Comparison of ENCODE assay signal across 19 cellular contexts in the genomic region with DNA sequence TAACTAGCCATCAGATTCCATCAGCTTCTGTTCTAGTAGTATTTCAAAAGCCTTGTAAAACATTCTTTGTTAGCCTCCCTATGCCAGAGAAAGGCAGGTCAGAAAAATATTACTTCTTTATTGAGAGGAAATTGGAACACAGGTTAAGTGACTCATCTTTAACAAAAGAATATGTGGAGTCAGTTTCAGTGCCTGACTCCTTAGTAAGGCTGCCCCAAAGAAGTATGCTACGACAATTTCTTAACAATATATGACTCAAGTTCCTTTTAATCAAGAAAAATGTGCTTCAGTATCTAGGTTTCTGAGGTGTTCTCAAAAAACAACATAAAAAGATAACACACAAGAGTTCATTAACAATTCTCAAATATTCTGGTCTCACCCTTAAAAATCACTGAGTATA.
A peak's percentile ranks its signal among the peaks of the same experiment; 100 is the strongest.
DNase-seq lines count a peak whose midpoint lies in the region; ATAC-seq, FAIRE-seq and TF ChIP-seq lines count a peak whose summit lies in the region.
"Had no signal": no experiment of that assay in that cellular context is flagged by ENCODE, and none has a peak within 500 bp of the region (broad histone marks: within the 10 kb centered on the region; RNA-seq: fewer than 3 reads in every experiment).

No MANE protein-coding gene starts in this region.

- ATAC-seq in RWPE2 (ENCODE audit: low read depth) = peak; percentile 62
- ATAC-seq in HG02759 (IDR thresholded peaks at IDR 0.05; ENCODE audit: unreplicated experiment) = no peak
- ATAC-seq: Right ventricle myocardium inferior had no signal

- dilution Hi-C loops in endothelial cell of umbilical vein (cut with MboI; ENCODE audit: extremely low pct_ligation_motif_present, low sequenced_read_pairs) = no loop called here

- H3K4me3 ChIP-seq in GM23248 (no peak overlapping the region), RWPE2 (ENCODE audit: severe bottlenecking) (no peak overlapping the region), endothelial cell of umbilical vein (replicated peaks in 1 of 3; ENCODE audit: insufficient read depth in 1 of 3, low read depth in 1 of 3, low read length in 3 of 3) (no peak overlapping the region)
- H3K4me3 ChIP-seq: SJSA1 had no signal

- H3F3A ChIP-seq in GM23248 (ENCODE audit: insufficient read depth) = no peaks in the 10 kb centered on the region

- POLR2A ChIA-PET in endothelial cell of umbilical vein (lab: Charles Lee) = no interaction called here

- no peak for TF ChIP-seq POLR2A in endothelial cell of umbilical vein (IDR thresholded peaks at IDR 0.05; ENCODE audit: low read depth, low read length)

- H3K27me3 ChIP-seq in GM23248 (replicated peaks; ENCODE audit: insufficient read depth) (no peaks in the 10 kb centered on the region), RWPE2 (ENCODE audit: insufficient read depth, poor library complexity, severe bottlenecking) (no peaks in the 10 kb centered on the region), endothelial cell of umbilical vein (ENCODE audit: control insufficient read depth in 2 of 2, insufficient read depth in 2 of 2, low read length in 2 of 2) (no peaks in the 10 kb centered on the region)
- H3K27me3 ChIP-seq: BE2C, SJSA1 had no signal

- CTCF ChIA-PET in endothelial cell of umbilical vein (lab: Charles Lee) = interaction anchor here (1.3 kb wide), 1 partner anchor 11 kb away, joined by 4 read pairs; no protein-coding TSS in a partner anchor

- H3K9me3 ChIP-seq in GM23248 (ENCODE audit: low read depth) = no peaks in the 10 kb centered on the region
- no peaks in the 10 kb centered on the region for H3K9me3 ChIP-seq in RWPE2 (ENCODE audit: severe bottlenecking)
- H3K9me3 ChIP-seq in endothelial cell of umbilical vein (replicated peaks; ENCODE audit: control insufficient read depth, insufficient read depth, low read length) = no peaks in the 10 kb centered on the region
- H3K9me3 ChIP-seq: BE2C, SJSA1 had no signal

- no peaks in the 10 kb centered on the region for H3K9me2 ChIP-seq in GM23248 (ENCODE audit: insufficient read depth)

- no peak overlapping the region for H2AFZ ChIP-seq in GM23248
- H2AFZ ChIP-seq in endothelial cell of umbilical vein (ENCODE audit: low read depth, low read length) = no peak overlapping the region

- 0 out of 2 replicates have a peak, but pooled peaks cover 4% of the 10 kb centered on the region for H3K4me1 ChIP-seq in GM23248 (ENCODE audit: insufficient read depth)
- peaks cover 5% of the 10 kb centered on the region for H3K4me1 ChIP-seq in RWPE2 (ENCODE audit: insufficient read depth, poor library complexity, severe bottlenecking)
- H3K4me1 ChIP-seq in endothelial cell of umbilical vein (ENCODE audit: control insufficient read depth, extremely low read depth, insufficient read depth, low read length) = peaks cover 3% of the 10 kb centered on the region
- H3K4me1 ChIP-seq: BE2C, SJSA1 had no signal

- H3K4me2 ChIP-seq in GM23248 (ENCODE audit: unreplicated experiment) = no peak overlapping the region
- H3K4me2 ChIP-seq in endothelial cell of umbilical vein (ENCODE audit: insufficient read depth, low read length) = no peak overlapping the region

- no peak for FAIRE-seq in endothelial cell of umbilical vein (lab: Jason Lieb, UNC)
- FAIRE-seq: H54 had no signal

- 61 to 79% methylated on average over 1 of the region's 1 CpG for WGBS in GM23248 (ENCODE audit: low coverage in 1 of 2, low lambda C conversion rate in 2 of 2, missing lambda C conversion rate in 2 of 2), 2 experiments

- in situ Hi-C loops in GM23248 (cut with MboI) = no loop called here

- H3K9me1 ChIP-seq in endothelial cell of umbilical vein (replicated peaks; ENCODE audit: control insufficient read depth, extremely low read depth, insufficient read depth, low read length) = no peaks in the 10 kb centered on the region

- H4K20me1 ChIP-seq in GM23248 (ENCODE audit: insufficient read depth) (no peaks in the 10 kb centered on the region), endothelial cell of umbilical vein (replicated peaks; ENCODE audit: control insufficient read depth, extremely low read depth, insufficient read depth, low read length) (no peaks in the 10 kb centered on the region)

- DNase-seq in GM23248 (peak; percentile 8), RWPE2 (ENCODE audit: low spot score) (no peak), endothelial cell of umbilical vein (ENCODE audit: low read depth, low spot score) (no peak), kidney tubule cell (ENCODE audit: low spot score) (peak; percentile 1), NCI-H1694 treated with DMSO at 0.1 percent for 48 hours (lab: John Stamatoyannopoulos, UW) (no peak), NCI-H82 treated with DMSO at 0.1 percent for 48 hours (lab: John Stamatoyannopoulos, UW; ENCODE audit: unreplicated experiment) (no peak)
- DNase-seq: BE2C, DMS79, KBM-7, NCI-H1092, NCI-H1436 treated with DMSO at 0.1 percent for 48 hours, NCI-H2029, NCI-H2227 treated with DMSO at 0.1 percent for 48 hours, NCI-H510A treated with DMSO at 0.1 percent for 48 hours, NCI-H748 treated with DMSO at 0.1 percent for 48 hours had no signal

- BruUV-seq in endothelial cell of umbilical vein (replicated peaks; lab: Mats Ljungman, UMichigan) = no TSS peak

- intact Hi-C loops in endothelial cell of umbilical vein (cut with micrococcal nuclease) = no loop called here

- peaks cover 40% of the 10 kb centered on the region for H3K36me3 ChIP-seq in GM23248 (ENCODE audit: low read depth)
- H3K36me3 ChIP-seq in RWPE2 (ENCODE audit: low read depth) = peaks cover 61% of the 10 kb centered on the region
- H3K36me3 ChIP-seq in endothelial cell of umbilical vein (ENCODE audit: control insufficient read depth in 2 of 2, extremely low read depth in 1 of 2, insufficient read depth in 2 of 2, low read length in 2 of 2) = peaks cover 0 to 13% of the 10 kb centered on the region in 2 experiments

- H3K9ac ChIP-seq in GM23248 (no peak overlapping the region), endothelial cell of umbilical vein (replicated peaks; ENCODE audit: extremely low read depth, insufficient read depth, low read length) (no peak overlapping the region)

- TF ChIP-seq CTCF in RWPE2 (IDR thresholded peaks at IDR 0.05; ENCODE audit: poor library complexity, severe bottlenecking) = no peak
- TF ChIP-seq CTCF in endothelial cell of umbilical vein (IDR thresholded peaks at IDR 0.05; ENCODE audit: extremely low read depth in 1 of 2, insufficient read depth in 1 of 2, low read depth in 1 of 2, low read length in 2 of 2) = no peak

- no peak overlapping the region for H3K27ac ChIP-seq in GM23248
- H3K27ac ChIP-seq in RWPE2 (ENCODE audit: poor library complexity, severe bottlenecking) = peak overlapping the region; percentile 3
- no peak overlapping the region for H3K27ac ChIP-seq in endothelial cell of umbilical vein (ENCODE audit: insufficient read depth, low read depth, low read length)
- H3K27ac ChIP-seq: SJSA1 had no signal

- H3K79me2 ChIP-seq in GM23248 (ENCODE audit: insufficient read depth) = no peaks in the 10 kb centered on the region
- H3K79me2 ChIP-seq in endothelial cell of umbilical vein (ENCODE audit: control insufficient read depth, insufficient read depth, low read length) = no peaks in the 10 kb centered on the region

TF ChIP-seq in endothelial cell of umbilical vein, 7 proteins besides CTCF, POLR2A, EP300 and RAD21:
- TF ChIP-seq JUN (IDR thresholded peaks at IDR 0.05; ENCODE audit: borderline replicate concordance, insufficient read depth, insufficient read length, low read depth) = no peak
- TF ChIP-seq MYC (IDR thresholded peaks at IDR 0.05; ENCODE audit: low read depth, low read length) = no peak
- no peak for TF ChIP-seq EZH2 (IDR thresholded peaks at IDR 0.05; ENCODE audit: borderline replicate concordance, low read depth, low read length, severe bottlenecking)
- TF ChIP-seq GATA2 (IDR thresholded peaks at IDR 0.05; ENCODE audit: insufficient read depth, insufficient read length, low read depth, low read length) = no peak
- peak; percentile 18 for TF ChIP-seq FOS (IDR thresholded peaks at IDR 0.05; ENCODE audit: borderline replicate concordance, insufficient read depth, low read length)
- TF ChIP-seq, protein P1, sequence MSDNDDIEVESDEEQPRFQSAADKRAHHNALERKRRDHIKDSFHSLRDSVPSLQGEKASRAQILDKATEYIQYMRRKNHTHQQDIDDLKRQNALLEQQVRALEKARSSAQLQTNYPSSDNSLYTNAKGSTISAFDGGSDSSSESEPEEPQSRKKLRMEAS (IDR thresholded peaks at IDR 0.05; ENCODE audit: insufficient read depth, insufficient read length) = no peak
- no peak for TF ChIP-seq POLR2AphosphoS5 (IDR thresholded peaks at IDR 0.05; ENCODE audit: insufficient read depth, low read depth, low read length)

Comparison
In these comparisons a context has a peak if more than half of its experiments do, and no peak if none do; other contexts are left out.
1. DNase-seq: peak in GM23248 (single experiment) and kidney tubule cell (single experiment); none in RWPE2 (single experiment), endothelial cell of umbilical vein (single experiment), NCI-H1694 treated with DMSO at 0.1 percent for 48 hours (single experiment) and NCI-H82 treated with DMSO at 0.1 percent for 48 hours (single experiment).